In the genomic region with DNA sequence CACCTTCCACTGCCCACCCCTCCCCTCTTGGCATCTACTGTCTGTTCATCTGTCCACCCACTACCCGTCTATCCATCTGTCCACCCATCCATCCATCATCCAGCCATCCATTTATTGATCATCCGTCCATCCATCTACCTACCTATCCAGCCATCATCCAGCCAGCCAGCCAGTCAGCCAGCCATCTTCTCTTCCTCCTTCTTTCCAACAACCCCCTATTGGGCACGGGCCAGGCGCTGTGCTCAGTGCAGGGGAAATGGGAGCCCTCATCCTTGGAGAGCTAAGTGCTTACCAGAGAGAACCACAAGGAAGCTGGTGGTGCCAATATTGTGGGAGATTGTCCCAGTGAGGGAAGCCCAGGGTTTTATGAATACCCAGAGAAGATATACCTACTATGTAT, we compare ENCODE assay signal across 7 cellular contexts.
"Had no signal": no experiment of that assay in that cellular context is flagged by ENCODE, and none has a peak within 500 bp of the region (broad histone marks: within the 10 kb centered on the region; RNA-seq: fewer than 3 reads in every experiment).

No MANE protein-coding gene starts in this region.

- H2AFZ ChIP-seq: GM23248 had no signal

- H3K9ac ChIP-seq: GM23248 had no signal

- ATAC-seq: HCT116, K562 had no signal

- H3K36me3 ChIP-seq: HAP-1 had no signal

- H3K4me3 ChIP-seq: GM23248, HAP-1, K562 had no signal

- H3K4me1 ChIP-seq: HAP-1 had no signal

- H3K27ac ChIP-seq: GM23248 had no signal

- DNase-seq: GM23248, GOT3, H7, IMR-90 had no signal
